2 cellular contexts compared by ENCODE assay signal in genomic region chr15:28664575-28664974, GRCh38. TPM values are rescaled to one million over a fixed set of nuclear protein-coding genes. Genes with fewer than 3 reads are reported as not detected.
"Had no signal": no experiment of that assay in that cellular context is flagged by ENCODE, and none has a peak within 500 bp of the region (broad histone marks: within the 10 kb centered on the region; RNA-seq: fewer than 3 reads in every experiment).

No MANE protein-coding gene starts in this region.

RNA-seq across cellular contexts. Expression of gene GOLGA8M, which starts 47.6 kb away (rescaled TPM):
- total RNA-seq: G401, GM12878 had no signal
